In genomic region chr12:27524839-27525238, GRCh38 we compare ENCODE assay signal across 8 cellular contexts. TPM values are rescaled to one million over a fixed set of nuclear protein-coding genes. Genes with fewer than 3 reads are reported as not detected.
DNase-seq lines count a peak whose midpoint lies in the region; ATAC-seq and TF ChIP-seq lines count a peak whose summit lies in the region.

No MANE protein-coding gene starts in this region.

- intact Hi-C loops in activated B cell treated with CpG ODN at 0.5 μM for 24 hours (cut with micrococcal nuclease), result loop anchor here (1.0 to 10.0 kb wide), 6 partner anchors 9 to 510 kb away; partner anchors contain the start of genes BMAL2, MRPS35 and TM7SF3
- intact Hi-C loops in gastrocnemius medialis (cut with DNase I; ENCODE audit: low total_unique reads), result loop anchor here (2.0 to 10.0 kb wide), 6 partner anchors 24 to 590 kb away; partner anchors contain the start of genes FGFR1OP2, INTS13 and TM7SF3

- H3K27me3 ChIP-seq in right atrium auricular region (no peaks in the 10 kb centered on the region), gastrocnemius medialis (no peaks in the 10 kb centered on the region)

- POLR2A ChIA-PET in activated B cell treated with CpG ODN at 0.5 μM for 24 hours (lab: Charles Lee), result interaction anchor here (1.6 to 1.9 kb wide), 2 partner anchors 9 to 25 kb away, joined by 6 to 13 read pairs; no protein-coding TSS in a partner anchor

- CTCF ChIA-PET in activated naive CD4-positive, alpha-beta T cell treated with anti-CD3 and anti-CD28 coated beads, Interleukin-2, amount 10 ng/mL, durations not matched to agents 7 days and 5 days (lab: Charles Lee), result interaction anchor here (0.9 to 3.3 kb wide), 7 partner anchors 9 to 145 kb away, joined by 3 to 31 read pairs (median 4); no protein-coding TSS in a partner anchor
- CTCF ChIA-PET in activated B cell treated with CpG ODN at 0.5 μM for 24 hours (lab: Charles Lee), result interaction anchor here (0.9 kb wide), 1 partner anchor 207 kb away, joined by 3 read pairs; no protein-coding TSS in a partner anchor

- no peak overlapping the region for H3K27ac Mint-ChIP-seq in activated naive CD4-positive, alpha-beta T cell treated with anti-CD3 and anti-CD28 coated beads, Interleukin-2, amount 10 ng/mL, durations not matched to agents 7 days and 5 days
- H3K27ac Mint-ChIP-seq in activated B cell treated with CpG ODN at 0.5 μM for 24 hours, result peak overlapping the region; percentile 16

- H3K36me3 ChIP-seq in right atrium auricular region (no peaks in the 10 kb centered on the region), gastrocnemius medialis (no peaks in the 10 kb centered on the region)

- no peaks in the 10 kb centered on the region for H3K9me3 Mint-ChIP-seq in activated naive CD4-positive, alpha-beta T cell treated with anti-CD3 and anti-CD28 coated beads, Interleukin-2, amount 10 ng/mL, durations not matched to agents 7 days and 5 days
- no peaks in the 10 kb centered on the region for H3K9me3 Mint-ChIP-seq in activated B cell treated with CpG ODN at 0.5 μM for 24 hours

- ATAC-seq in activated B cell treated with CpG ODN at 0.5 μM for 24 hours (ENCODE audit: low read depth) (no peak), gastrocnemius medialis (no peak)

- H3K4me3 ChIP-seq in right atrium auricular region (peak overlapping the region; percentile 72 to 76), gastrocnemius medialis (peak overlapping the region; percentile 64 to 85 (median 74))

- H3K27me3 Mint-ChIP-seq in activated naive CD4-positive, alpha-beta T cell treated with anti-CD3 and anti-CD28 coated beads, Interleukin-2, amount 10 ng/mL, durations not matched to agents 7 days and 5 days, result peaks cover 27% of the 10 kb centered on the region
- H3K27me3 Mint-ChIP-seq in activated B cell treated with CpG ODN at 0.5 μM for 24 hours, result peaks cover 3% of the 10 kb centered on the region

- in situ Hi-C loops in gastrocnemius medialis (cut with MboI; ENCODE audit: low sequenced_read_pairs in 4 of 4), result no loop called here

- H3K9me3 ChIP-seq in right atrium auricular region (no peaks in the 10 kb centered on the region), gastrocnemius medialis (no peaks in the 10 kb centered on the region)

- no peaks in the 10 kb centered on the region for H3K36me3 Mint-ChIP-seq in activated naive CD4-positive, alpha-beta T cell treated with anti-CD3 and anti-CD28 coated beads, Interleukin-2, amount 10 ng/mL, durations not matched to agents 7 days and 5 days
- H3K36me3 Mint-ChIP-seq in activated B cell treated with CpG ODN at 0.5 μM for 24 hours (ENCODE audit: low read depth), result peaks cover 6% of the 10 kb centered on the region

- DNase-seq in activated naive CD4-positive, alpha-beta T cell treated with anti-CD3 and anti-CD28 coated beads, Interleukin-2, amount 10 ng/mL, durations not matched to agents 7 days and 5 days, result no peak
- DNase-seq in activated naive CD4-positive, alpha-beta T cell (lab: John Stamatoyannopoulos, UW), result no peak
- DNase-seq in activated B cell treated with CpG ODN at 0.5 μM for 24 hours (no peak), right atrium auricular region (ENCODE audit: low spot score) (no peak), gastrocnemius medialis (no peak), GOT3 (lab: John Stamatoyannopoulos, UW) (no peak), islet precursor cell (no peak), occipital lobe (lab: John Stamatoyannopoulos, UW) (no peak)

- H3K4me1 Mint-ChIP-seq in activated naive CD4-positive, alpha-beta T cell treated with anti-CD3 and anti-CD28 coated beads, Interleukin-2, amount 10 ng/mL, durations not matched to agents 7 days and 5 days, result peaks cover 40% of the 10 kb centered on the region
- peaks cover 23% of the 10 kb centered on the region for H3K4me1 Mint-ChIP-seq in activated B cell treated with CpG ODN at 0.5 μM for 24 hours

- peak overlapping the region; percentile 94 for H3K4me3 Mint-ChIP-seq in activated naive CD4-positive, alpha-beta T cell treated with anti-CD3 and anti-CD28 coated beads, Interleukin-2, amount 10 ng/mL, durations not matched to agents 7 days and 5 days
- H3K4me3 Mint-ChIP-seq in activated B cell treated with CpG ODN at 0.5 μM for 24 hours, result peak overlapping the region; percentile 96

- no peak for TF ChIP-seq POLR2A in gastrocnemius medialis (IDR thresholded peaks at IDR 0.05)

- H3K27ac ChIP-seq in right atrium auricular region (peak overlapping the region; percentile 86 to 93), gastrocnemius medialis (peak overlapping the region; percentile 83 to 90 (median 87))

- H3K4me1 ChIP-seq in right atrium auricular region (peaks cover 0 to 57% of the 10 kb centered on the region in 2 donors), gastrocnemius medialis (peaks cover 12 to 16% of the 10 kb centered on the region in 2 donors)

- TF ChIP-seq CTCF in activated B cell treated with CpG ODN at 0.5 μM for 24 hours (IDR thresholded peaks at IDR 0.05), result no peak
- TF ChIP-seq CTCF in right atrium auricular region (IDR thresholded peaks at IDR 0.05), result no peak
- TF ChIP-seq CTCF in gastrocnemius medialis (IDR thresholded peaks at IDR 0.05 in 4 of 5, conservative IDR thresholded peaks at IDR 0.05 in 1 of 5), result no peak

RNA-seq across cellular contexts. Expression of gene PPFIBP1, which starts 0.8 kb away (rescaled TPM):
- total RNA-seq in activated B cell treated with CpG ODN at 0.5 μM for 24 hours (7.2 and 8.1 TPM in 2 replicates), right atrium auricular region (10 to 100 TPM; 65.2 to 66.0 TPM), gastrocnemius medialis (10 to 100 TPM; 18.3 to 33.2 (median 27.4) TPM), occipital lobe (108 TPM)
